Comparison of ENCODE assay signal across 23 cellular contexts in the genomic region with DNA sequence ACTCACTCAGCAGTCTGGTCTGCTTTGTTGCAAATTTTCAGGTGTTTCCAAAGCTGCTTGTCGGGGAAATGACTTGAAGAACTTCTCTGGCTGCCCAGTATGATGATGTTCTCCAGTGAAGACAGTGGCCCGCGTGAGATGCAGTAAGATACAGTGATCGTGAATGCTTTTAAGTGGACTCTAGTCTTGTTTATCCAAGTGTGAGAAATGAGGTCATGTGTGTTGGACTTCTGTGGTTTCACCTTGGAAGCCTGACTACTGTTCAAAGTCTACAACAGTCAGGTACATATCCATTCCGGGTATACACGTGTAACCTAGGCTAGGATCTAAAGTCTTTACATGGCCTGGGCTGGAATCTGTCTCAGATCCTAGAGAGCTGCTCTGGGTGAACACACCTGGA. TPM values are rescaled to one million over a fixed set of nuclear protein-coding genes. Genes with fewer than 3 reads are reported as not detected.
A peak's percentile ranks its signal among the peaks of the same experiment; 100 is the strongest.
DNase-seq lines count a peak whose midpoint lies in the region; ATAC-seq and TF ChIP-seq lines count a peak whose summit lies in the region.
"Had no signal": no experiment of that assay in that cellular context is flagged by ENCODE, and none has a peak within 500 bp of the region (broad histone marks: within the 10 kb centered on the region; RNA-seq: fewer than 3 reads in every experiment).

No MANE protein-coding gene starts in this region.

- no peak overlapping the region for H3K4me2 ChIP-seq in BLaER1
- H3K4me2 ChIP-seq: BLaER1 treated with 17β-estradiol and CSF1 and Interleukin-3, amounts not matched to agents 10 nM and 100 nM had no signal

- intact Hi-C loops in Calu3 (cut with micrococcal nuclease; ENCODE audit: unreplicated experiment), result no loop called here

- no peak overlapping the region for H3K4me3 Mint-ChIP-seq in Calu3 (ENCODE audit: low read depth, unreplicated experiment)
- H3K4me3 Mint-ChIP-seq in endothelial cell (ENCODE audit: unreplicated experiment), result peak overlapping the region; percentile 14
- H3K4me3 Mint-ChIP-seq in progenitor cell of endocrine pancreas (ENCODE audit: low read depth), result no peak overlapping the region
- H3K4me3 Mint-ChIP-seq: CD4-positive, alpha-beta T cell; CD8-positive, alpha-beta T cell had no signal

- H3K27me3 Mint-ChIP-seq in Calu3 (ENCODE audit: unreplicated experiment) (no peaks in the 10 kb centered on the region), endothelial cell (ENCODE audit: unreplicated experiment) (no peaks in the 10 kb centered on the region), progenitor cell of endocrine pancreas (no peaks in the 10 kb centered on the region)

- H4K20me1 ChIP-seq in BLaER1, result no peaks in the 10 kb centered on the region
- H4K20me1 ChIP-seq: BLaER1 treated with 17β-estradiol and CSF1 and Interleukin-3, amounts not matched to agents 10 nM and 100 nM had no signal

- H3K36me3 Mint-ChIP-seq in Calu3 (ENCODE audit: insufficient read depth, unreplicated experiment), result peaks cover 35% of the 10 kb centered on the region
- H3K36me3 Mint-ChIP-seq in endothelial cell (ENCODE audit: low read depth, unreplicated experiment), result peaks cover 69% of the 10 kb centered on the region
- H3K36me3 Mint-ChIP-seq in progenitor cell of endocrine pancreas (ENCODE audit: insufficient read depth), result peaks cover 83% of the 10 kb centered on the region

- peaks cover 100% of the 10 kb centered on the region for H3K9me3 ChIP-seq in BLaER1

- BruUV-seq in Calu3 (replicated peaks; lab: Mats Ljungman, UMichigan), result no TSS peak

- H3K27ac Mint-ChIP-seq in Calu3 (ENCODE audit: unreplicated experiment) (peak overlapping the region; percentile 10), endothelial cell (ENCODE audit: unreplicated experiment) (no peak overlapping the region), progenitor cell of endocrine pancreas (peak overlapping the region; percentile 29)
- H3K27ac Mint-ChIP-seq: CD4-positive, alpha-beta T cell; CD8-positive, alpha-beta T cell had no signal

- peaks cover 93% of the 10 kb centered on the region for H3K36me3 ChIP-seq in BLaER1

- H3K9me3 Mint-ChIP-seq in Calu3 (ENCODE audit: low read depth, unreplicated experiment) (peaks cover 31% of the 10 kb centered on the region), endothelial cell (ENCODE audit: unreplicated experiment) (peaks cover 38% of the 10 kb centered on the region), progenitor cell of endocrine pancreas (ENCODE audit: low read depth) (peaks cover 62% of the 10 kb centered on the region)

- TF ChIP-seq CTCF in Calu3 (IDR thresholded peaks at IDR 0.05; ENCODE audit: unreplicated experiment), result no peak
- TF ChIP-seq CTCF in endothelial cell (IDR thresholded peaks at IDR 0.05; ENCODE audit: unreplicated experiment), result no peak
- TF ChIP-seq CTCF in progenitor cell of endocrine pancreas (IDR thresholded peaks at IDR 0.05; ENCODE audit: unreplicated experiment), result no peak

- H3K27me3 ChIP-seq in BLaER1, result no peaks in the 10 kb centered on the region
- H3K27me3 ChIP-seq: BE2C; BLaER1 treated with 17β-estradiol and CSF1 and Interleukin-3, amounts not matched to agents 10 nM and 100 nM had no signal

- no peak overlapping the region for H3K27ac ChIP-seq in BLaER1
- H3K27ac ChIP-seq in substantia nigra (ENCODE audit: low read depth, low read length, poor library complexity, severe bottlenecking), result no peak overlapping the region
- H3K27ac ChIP-seq: BLaER1 treated with 17β-estradiol and CSF1 and Interleukin-3, amounts not matched to agents 10 nM and 100 nM; C4-2B had no signal

- H3K4me3 ChIP-seq in BLaER1, result peak overlapping the region; percentile 8; the same call in 1 of the 2 replicates
- H3K4me3 ChIP-seq: GM12878 had no signal

- H3K4me1 Mint-ChIP-seq in Calu3 (ENCODE audit: low read depth, unreplicated experiment), result no peaks in the 10 kb centered on the region
- no peaks in the 10 kb centered on the region for H3K4me1 Mint-ChIP-seq in endothelial cell (ENCODE audit: unreplicated experiment)
- no peaks in the 10 kb centered on the region for H3K4me1 Mint-ChIP-seq in progenitor cell of endocrine pancreas (ENCODE audit: low read depth)

- no peak for ATAC-seq in GM21723 (IDR thresholded peaks at IDR 0.05; ENCODE audit: unreplicated experiment)
- ATAC-seq: CD8-positive, alpha-beta T cell; GM12878 had no signal

- DNase-seq in Calu3, result no peak
- DNase-seq in endothelial cell (ENCODE audit: low spot score), result no peak
- no peak for DNase-seq in progenitor cell of endocrine pancreas (ENCODE audit: low spot score, unreplicated experiment)
- no peak for DNase-seq in substantia nigra (lab: John Stamatoyannopoulos, UW)
- DNase-seq in globus pallidus (ENCODE audit: low spot score), result no peak
- DNase-seq: 8988T; ACHN; BE2C; Caco-2; CD4-positive, alpha-beta T cell; CD8-positive, alpha-beta T cell; DMS 273 treated with DMSO at 0.1 percent for 48 hours; DMS153; DMS53; DMS79; DND-41; EL; GDM1 had no signal

- H3K9ac ChIP-seq in BLaER1, result no peak overlapping the region
- H3K9ac ChIP-seq: BLaER1 treated with 17β-estradiol and CSF1 and Interleukin-3, amounts not matched to agents 10 nM and 100 nM had no signal

- H3K4me1 ChIP-seq in BLaER1, result no peaks in the 10 kb centered on the region
- H3K4me1 ChIP-seq: BE2C; BLaER1 treated with 17β-estradiol and CSF1 and Interleukin-3, amounts not matched to agents 10 nM and 100 nM; Caco-2 had no signal

- CTCF ChIA-PET in Calu3 (lab: Charles Lee), result no interaction called here

RNA-seq across cellular contexts. Expression of a gene that starts 29.1 kb away (rescaled TPM):
- total RNA-seq in Calu3 (2022) (18.2 and 19.6 TPM in 2 replicates), endothelial cell (ENCODE audit: unreplicated experiment) (3.2 TPM), progenitor cell of endocrine pancreas (14.2 and 15.1 TPM in 2 replicates)
- total RNA-seq: CD4-positive, alpha-beta T cell; CD8-positive, alpha-beta T cell had no signal

RNA-seq across cellular contexts. Expression of a gene that starts 47.0 kb away (rescaled TPM):
- total RNA-seq in Calu3 (2022) (61.3 and 64.0 TPM in 2 replicates), endothelial cell (ENCODE audit: unreplicated experiment) (20.2 TPM), progenitor cell of endocrine pancreas (38.2 and 42.8 TPM in 2 replicates)
